1 cellular context compared by ENCODE assay signal in genomic region chr14:104093366-104094055, GRCh38.
TF ChIP-seq lines count a peak whose summit lies in the region.

No MANE protein-coding gene starts in this region.

TF ChIP-seq in SK-N-SH, 30 proteins besides CTCF, POLR2A, EP300 and RAD21:
- TF ChIP-seq FOSL2 (IDR thresholded peaks at IDR 0.05; ENCODE audit: borderline replicate concordance, low read depth) (no peak), TAF1 (IDR thresholded peaks at IDR 0.05; ENCODE audit: borderline replicate concordance, low read depth, low read length) (no peak), MEF2A (IDR thresholded peaks at IDR 0.05; ENCODE audit: borderline replicate concordance, low read depth) (no peak), TEAD4 (IDR thresholded peaks at IDR 0.05; ENCODE audit: borderline replicate concordance, insufficient read depth) (no peak), CHD2 (IDR thresholded peaks at IDR 0.05; ENCODE audit: low read length, partially characterized antibody) (no peak), SMC3 (IDR thresholded peaks at IDR 0.05; ENCODE audit: low read depth, low read length) (no peak), FOXM1 (IDR thresholded peaks at IDR 0.05; ENCODE audit: low read depth) (no peak), REST (IDR thresholded peaks at IDR 0.05; ENCODE audit: low read depth, low read length) (no peak), JUND (IDR thresholded peaks at IDR 0.05) (no peak), MAX (IDR thresholded peaks at IDR 0.05; ENCODE audit: low read depth) (no peak), SIN3A (IDR thresholded peaks at IDR 0.05; ENCODE audit: borderline replicate concordance, low read depth, low read length) (no peak), ELF1 (IDR thresholded peaks at IDR 0.05) (no peak), TCF12 (IDR thresholded peaks at IDR 0.05) (no peak), POLR2AphosphoS5 (IDR thresholded peaks at IDR 0.05; ENCODE audit: low read depth, low read length) (no peak), GATA2 (CRISPR knock-in tag; IDR thresholded peaks at IDR 0.05) (no peak), MXI1 (IDR thresholded peaks at IDR 0.05; ENCODE audit: low read depth, low read length) (no peak), RFX5 (IDR thresholded peaks at IDR 0.05; ENCODE audit: low read length) (no peak), FOXJ3 (CRISPR knock-in tag; IDR thresholded peaks at IDR 0.05) (no peak)
